Comparison of ENCODE assay signal across 23 cellular contexts in genomic region chr16:3056336-3057180, GRCh38. TPM values are rescaled to one million over a fixed set of nuclear protein-coding genes. Genes with fewer than 3 reads are reported as not detected.
DNase-seq lines count a peak whose midpoint lies in the region; ATAC-seq lines count a peak whose summit lies in the region.
"Had no signal": no experiment of that assay in that cellular context is flagged by ENCODE, and none has a peak within 500 bp of the region (broad histone marks: within the 10 kb centered on the region; RNA-seq: fewer than 3 reads in every experiment).

No MANE protein-coding gene starts in this region.

- H3K36me3 ChIP-seq in CD8-positive, alpha-beta memory T cell (ENCODE audit: insufficient read depth, low read length) = no peaks in the 10 kb centered on the region
- H3K36me3 ChIP-seq: gastrocnemius medialis, sigmoid colon, thyroid gland had no signal

- H3K4me3 ChIP-seq in CD8-positive, alpha-beta memory T cell (ENCODE audit: low read length) = no peak overlapping the region
- H3K4me3 ChIP-seq: gastrocnemius medialis, sigmoid colon, thyroid gland had no signal

- no peak for ATAC-seq in activated T-helper 17 cell treated with anti-CD3 and anti-CD28 coated beads, Interleukin-2, amount 50 U/mL, for 72 hours (replicated peaks)
- no peak for ATAC-seq in natural killer cell treated with Interleukin-12 subunit alpha and Interleukin-12 subunit beta and Interleukin-15 and Interleukin-18, amount 100 ng/mL, for 72 hours
- no peak for ATAC-seq in HG02970 (IDR thresholded peaks at IDR 0.05; ENCODE audit: low FRiP score, unreplicated experiment)
- ATAC-seq: esophagus mucosa; gastrocnemius medialis; stimulated activated memory B cell treated with anti-CD40 and anti-IgM and Interleukin-4, amounts not matched to agents 10 μg/mL and 1 μg/mL and 100 μg/mL, for 72 hours had no signal

- H3K9me3 ChIP-seq in CD8-positive, alpha-beta memory T cell (ENCODE audit: low read length) = no peaks in the 10 kb centered on the region
- H3K9me3 ChIP-seq: gastrocnemius medialis, sigmoid colon, thyroid gland had no signal

- H3K27me3 ChIP-seq in CD8-positive, alpha-beta memory T cell (ENCODE audit: insufficient read depth, low read length, poor library complexity, severe bottlenecking) = no peaks in the 10 kb centered on the region
- H3K27me3 ChIP-seq: gastrocnemius medialis, thyroid gland had no signal

- H3K4me1 ChIP-seq in CD8-positive, alpha-beta memory T cell (ENCODE audit: insufficient read depth, low read length) = peaks cover 42% of the 10 kb centered on the region

- no peaks in the 10 kb centered on the region for H3K9me3 Mint-ChIP-seq in activated T-cell treated with anti-CD3 and anti-CD28 coated beads, Interleukin-2, amount 50 U/mL, for 24 hours
- no peaks in the 10 kb centered on the region for H3K9me3 Mint-ChIP-seq in CD8-positive, alpha-beta memory T cell
- no peaks in the 10 kb centered on the region for H3K9me3 Mint-ChIP-seq in activated T-helper 17 cell treated with anti-CD3 and anti-CD28 coated beads, Interleukin-2, amount 50 U/mL, for 72 hours
- H3K9me3 Mint-ChIP-seq in natural killer cell treated with Interleukin-12 subunit alpha and Interleukin-12 subunit beta and Interleukin-15 and Interleukin-18, amount 100 ng/mL, for 72 hours = no peaks in the 10 kb centered on the region
- H3K9me3 Mint-ChIP-seq: stimulated activated memory B cell treated with anti-CD40 and anti-IgM and Interleukin-4, amounts not matched to agents 10 μg/mL and 1 μg/mL and 100 μg/mL, for 72 hours had no signal

- POLR2A ChIA-PET in CD8-positive, alpha-beta memory T cell (lab: Charles Lee) = interaction anchor here (0.6 to 2.0 kb wide), 3 partner anchors 18 to 54 kb away, joined by 3 to 4 read pairs (median 4); no protein-coding TSS in a partner anchor

- no peak overlapping the region for H3K27ac ChIP-seq in CD8-positive, alpha-beta memory T cell (ENCODE audit: low read depth, low read length)
- H3K27ac ChIP-seq: C4-2B, gastrocnemius medialis, RWPE1, sigmoid colon, thyroid gland had no signal

- H3K27me3 Mint-ChIP-seq in activated T-cell treated with anti-CD3 and anti-CD28 coated beads, Interleukin-2, amount 50 U/mL, for 24 hours = no peaks in the 10 kb centered on the region
- H3K27me3 Mint-ChIP-seq in CD8-positive, alpha-beta memory T cell = no peaks in the 10 kb centered on the region
- no peaks in the 10 kb centered on the region for H3K27me3 Mint-ChIP-seq in activated T-helper 17 cell treated with anti-CD3 and anti-CD28 coated beads, Interleukin-2, amount 50 U/mL, for 72 hours
- no peaks in the 10 kb centered on the region for H3K27me3 Mint-ChIP-seq in natural killer cell treated with Interleukin-12 subunit alpha and Interleukin-12 subunit beta and Interleukin-15 and Interleukin-18, amount 100 ng/mL, for 72 hours
- H3K27me3 Mint-ChIP-seq: stimulated activated memory B cell treated with anti-CD40 and anti-IgM and Interleukin-4, amounts not matched to agents 10 μg/mL and 1 μg/mL and 100 μg/mL, for 72 hours had no signal

- H3K27ac Mint-ChIP-seq in activated T-cell treated with anti-CD3 and anti-CD28 coated beads, Interleukin-2, amount 50 U/mL, for 24 hours = no peak overlapping the region
- peak overlapping the region in 7 of 8 donors; percentile 43 to 99 (median 76) for H3K27ac Mint-ChIP-seq in CD8-positive, alpha-beta memory T cell
- H3K27ac Mint-ChIP-seq in activated T-helper 17 cell treated with anti-CD3 and anti-CD28 coated beads, Interleukin-2, amount 50 U/mL, for 72 hours = no peak overlapping the region
- H3K27ac Mint-ChIP-seq in natural killer cell treated with Interleukin-12 subunit alpha and Interleukin-12 subunit beta and Interleukin-15 and Interleukin-18, amount 100 ng/mL, for 72 hours = peak overlapping the region; percentile 94 to 100
- H3K27ac Mint-ChIP-seq: stimulated activated memory B cell treated with anti-CD40 and anti-IgM and Interleukin-4, amounts not matched to agents 10 μg/mL and 1 μg/mL and 100 μg/mL, for 72 hours had no signal

- peaks cover 32% of the 10 kb centered on the region for H3K36me3 Mint-ChIP-seq in activated T-cell treated with anti-CD3 and anti-CD28 coated beads, Interleukin-2, amount 50 U/mL, for 24 hours (ENCODE audit: low read depth)
- H3K36me3 Mint-ChIP-seq in CD8-positive, alpha-beta memory T cell = peaks cover 0 to 33% (median 6%) of the 10 kb centered on the region in 3 donors
- peaks cover 54% of the 10 kb centered on the region for H3K36me3 Mint-ChIP-seq in activated T-helper 17 cell treated with anti-CD3 and anti-CD28 coated beads, Interleukin-2, amount 50 U/mL, for 72 hours (ENCODE audit: low read depth)
- peaks cover 31% of the 10 kb centered on the region for H3K36me3 Mint-ChIP-seq in natural killer cell treated with Interleukin-12 subunit alpha and Interleukin-12 subunit beta and Interleukin-15 and Interleukin-18, amount 100 ng/mL, for 72 hours

- peaks cover 50% of the 10 kb centered on the region for H3K4me1 Mint-ChIP-seq in activated T-cell treated with anti-CD3 and anti-CD28 coated beads, Interleukin-2, amount 50 U/mL, for 24 hours (ENCODE audit: low read depth)
- H3K4me1 Mint-ChIP-seq in CD8-positive, alpha-beta memory T cell = peaks cover 43 to 67% (median 51%) of the 10 kb centered on the region in 3 donors
- peaks cover 44% of the 10 kb centered on the region for H3K4me1 Mint-ChIP-seq in activated T-helper 17 cell treated with anti-CD3 and anti-CD28 coated beads, Interleukin-2, amount 50 U/mL, for 72 hours
- H3K4me1 Mint-ChIP-seq in natural killer cell treated with Interleukin-12 subunit alpha and Interleukin-12 subunit beta and Interleukin-15 and Interleukin-18, amount 100 ng/mL, for 72 hours (ENCODE audit: low read depth in 2 of 2) = peaks cover 53 to 58% of the 10 kb centered on the region in 2 donors

- peak overlapping the region; percentile 87 for H3K4me3 Mint-ChIP-seq in activated T-cell treated with anti-CD3 and anti-CD28 coated beads, Interleukin-2, amount 50 U/mL, for 24 hours
- peak overlapping the region; percentile 59 to 96 (median 68) for H3K4me3 Mint-ChIP-seq in CD8-positive, alpha-beta memory T cell
- peak overlapping the region; percentile 88 for H3K4me3 Mint-ChIP-seq in activated T-helper 17 cell treated with anti-CD3 and anti-CD28 coated beads, Interleukin-2, amount 50 U/mL, for 72 hours
- peak overlapping the region; percentile 88 for H3K4me3 Mint-ChIP-seq in natural killer cell treated with Interleukin-12 subunit alpha and Interleukin-12 subunit beta and Interleukin-15 and Interleukin-18, amount 100 ng/mL, for 72 hours
- H3K4me3 Mint-ChIP-seq: stimulated activated memory B cell treated with anti-CD40 and anti-IgM and Interleukin-4, amounts not matched to agents 10 μg/mL and 1 μg/mL and 100 μg/mL, for 72 hours had no signal

- DNase-seq in activated T-cell treated with anti-CD3 and anti-CD28 coated beads, Interleukin-2, amount 50 U/mL, for 24 hours = no peak
- DNase-seq in activated T-cell treated with anti-CD3 and anti-CD28 coated beads, Interleukin-2, amount 50 U/mL, for 48 hours = no peak
- DNase-seq in CD8-positive, alpha-beta memory T cell = no peak
- DNase-seq in natural killer cell treated with Interleukin-12 subunit alpha and Interleukin-12 subunit beta and Interleukin-15 and Interleukin-18, amount 100 ng/mL, for 72 hours (ENCODE audit: low spot score) = no peak
- no peak for DNase-seq in hypothalamus (lab: John Stamatoyannopoulos, UW)
- DNase-seq in H4 (ENCODE audit: low spot score) = no peak
- DNase-seq: activated CD4-positive, alpha-beta T cell treated with anti-CD3 and anti-CD28 coated beads for 48 hours; central memory CD4-positive, alpha-beta T cell; DMS153; gastrocnemius medialis; mammary epithelial cell; NCI-H2171 treated with DMSO at 0.1 percent for 48 hours; NCI-H526; sigmoid colon; thyroid gland had no signal

- CTCF ChIA-PET in CD8-positive, alpha-beta memory T cell (lab: Charles Lee) = interaction anchor here (0.8 to 6.4 kb wide), 9 partner anchors 8 to 103 kb away, joined by 3 to 190 read pairs (median 3); partner anchors contain the start of genes IL32, ZNF213 and ZSCAN10

RNA-seq across cellular contexts. Expression of gene IL32, which starts 8.9 kb away (rescaled TPM):
- total RNA-seq in CD8-positive, alpha-beta memory T cell = 100 to 1,000 TPM; 975 to 992 TPM
- 3,843 TPM for polyA plus RNA-seq in CD8-positive, alpha-beta memory T cell
- total RNA-seq in activated T-helper 17 cell treated with anti-CD3 and anti-CD28 coated beads, Interleukin-2, amount 50 U/mL, for 72 hours = 1,000 to 10,000 TPM; 3,603 to 3,666 TPM
- total RNA-seq in natural killer cell treated with Interleukin-12 subunit alpha and Interleukin-12 subunit beta and Interleukin-15 and Interleukin-18, amount 100 ng/mL, for 72 hours = 1,000 to 10,000 TPM in 1 of 2 donors, 100 to 1,000 TPM in 1; 678 to 1,235 TPM
- total RNA-seq in H4 (2014; rRNA removed; shearing (Covaris generic)) = 15.8 and 24.1 TPM in 2 replicates

RNA-seq across cellular contexts. Expression of gene MMP25, which starts 10.2 kb away (rescaled TPM):
- 1 to 10 TPM; 1.5 to 1.9 TPM for total RNA-seq in CD8-positive, alpha-beta memory T cell
- polyA plus RNA-seq in CD8-positive, alpha-beta memory T cell = 0.90 TPM
- total RNA-seq in activated T-helper 17 cell treated with anti-CD3 and anti-CD28 coated beads, Interleukin-2, amount 50 U/mL, for 72 hours = 1 to 10 TPM; 5.9 to 7.1 TPM
- total RNA-seq in natural killer cell treated with Interleukin-12 subunit alpha and Interleukin-12 subunit beta and Interleukin-15 and Interleukin-18, amount 100 ng/mL, for 72 hours = 10 to 100 TPM; 54.3 to 66.6 TPM
- 0.87 and 0.94 TPM in 2 replicates for total RNA-seq in H4 (2014; rRNA removed; shearing (Covaris generic))

RNA-seq across cellular contexts. Expression of gene BICDL2, which starts 19.8 kb away (rescaled TPM):
- total RNA-seq in CD8-positive, alpha-beta memory T cell = not detected
- not detected for polyA plus RNA-seq in CD8-positive, alpha-beta memory T cell
- total RNA-seq in activated T-helper 17 cell treated with anti-CD3 and anti-CD28 coated beads, Interleukin-2, amount 50 U/mL, for 72 hours = 10 to 100 TPM in 1 of 2 donors, 1 to 10 TPM in 1; 1.1 to 12.1 TPM
- total RNA-seq in natural killer cell treated with Interleukin-12 subunit alpha and Interleukin-12 subunit beta and Interleukin-15 and Interleukin-18, amount 100 ng/mL, for 72 hours = under 1 TPM; 0.50 to 0.67 TPM
- 0.25 TPM in 1 of 2 replicates, not detected in the other for total RNA-seq in H4 (2014; rRNA removed; shearing (Covaris generic))
- total RNA-seq: A673, myocyte had no signal

RNA-seq across cellular contexts. Expression of gene THOC6, which starts 32.7 kb away (rescaled TPM):
- 10 to 100 TPM; 56.8 to 59.4 TPM for total RNA-seq in CD8-positive, alpha-beta memory T cell
- 46.2 TPM for polyA plus RNA-seq in CD8-positive, alpha-beta memory T cell
- 10 to 100 TPM; 49.8 to 68.1 TPM for total RNA-seq in activated T-helper 17 cell treated with anti-CD3 and anti-CD28 coated beads, Interleukin-2, amount 50 U/mL, for 72 hours
- 10 to 100 TPM; 33.6 to 58.8 TPM for total RNA-seq in natural killer cell treated with Interleukin-12 subunit alpha and Interleukin-12 subunit beta and Interleukin-15 and Interleukin-18, amount 100 ng/mL, for 72 hours
- total RNA-seq in H4 (2014; rRNA removed; shearing (Covaris generic)) = 43.5 and 48.2 TPM in 2 replicates

RNA-seq across cellular contexts. Expression of gene HCFC1R1, which starts 32.8 kb away (rescaled TPM):
- total RNA-seq in CD8-positive, alpha-beta memory T cell = 10 to 100 TPM; 25.6 to 26.3 TPM
- 23.7 TPM for polyA plus RNA-seq in CD8-positive, alpha-beta memory T cell
- total RNA-seq in activated T-helper 17 cell treated with anti-CD3 and anti-CD28 coated beads, Interleukin-2, amount 50 U/mL, for 72 hours = 10 to 100 TPM; 28.2 to 46.0 TPM
- 10 to 100 TPM; 14.3 to 18.4 TPM for total RNA-seq in natural killer cell treated with Interleukin-12 subunit alpha and Interleukin-12 subunit beta and Interleukin-15 and Interleukin-18, amount 100 ng/mL, for 72 hours
- 64.6 and 93.1 TPM in 2 replicates for total RNA-seq in H4 (2014; rRNA removed; shearing (Covaris generic))

Comparison
In these comparisons a context has a peak if more than half of its experiments do, and no peak if none do; other contexts are left out.
1. H3K27ac Mint-ChIP-seq: peak in CD8-positive, alpha-beta memory T cell (7 of 8) and natural killer cell treated with Interleukin-12 subunit alpha and Interleukin-12 subunit beta and Interleukin-15 and Interleukin-18, amount 100 ng/mL, for 72 hours (2 of 2); none in activated T-cell treated with anti-CD3 and anti-CD28 coated beads, Interleukin-2, amount 50 U/mL, for 24 hours (single experiment) and activated T-helper 17 cell treated with anti-CD3 and anti-CD28 coated beads, Interleukin-2, amount 50 U/mL, for 72 hours (single experiment).
2. RNA of gene IL32, which starts 8.9 kb away (total RNA-seq): 3,603 to 3,666 TPM in activated T-helper 17 cell treated with anti-CD3 and anti-CD28 coated beads, Interleukin-2, amount 50 U/mL, for 72 hours, 678 to 1,235 TPM in natural killer cell treated with Interleukin-12 subunit alpha and Interleukin-12 subunit beta and Interleukin-15 and Interleukin-18, amount 100 ng/mL, for 72 hours and 975 to 992 TPM in CD8-positive, alpha-beta memory T cell; 15.8 to 24.1 TPM in H4; every median in the first group is over 10 times any median in the second.
3. RNA of gene MMP25, which starts 10.2 kb away (total RNA-seq): 54.3 to 66.6 TPM in natural killer cell treated with Interleukin-12 subunit alpha and Interleukin-12 subunit beta and Interleukin-15 and Interleukin-18, amount 100 ng/mL, for 72 hours; 5.9 to 7.1 TPM in activated T-helper 17 cell treated with anti-CD3 and anti-CD28 coated beads, Interleukin-2, amount 50 U/mL, for 72 hours, 1.5 to 1.9 TPM in CD8-positive, alpha-beta memory T cell and 0.87 to 0.94 TPM in H4; every median in the first group is over 4 times any median in the second.
4. Peak in every context shown above with its lines, with median percentiles within 50 percentile points of each other: H3K4me3 Mint-ChIP-seq.